31 cellular contexts compared by ENCODE assay signal in the genomic region with DNA sequence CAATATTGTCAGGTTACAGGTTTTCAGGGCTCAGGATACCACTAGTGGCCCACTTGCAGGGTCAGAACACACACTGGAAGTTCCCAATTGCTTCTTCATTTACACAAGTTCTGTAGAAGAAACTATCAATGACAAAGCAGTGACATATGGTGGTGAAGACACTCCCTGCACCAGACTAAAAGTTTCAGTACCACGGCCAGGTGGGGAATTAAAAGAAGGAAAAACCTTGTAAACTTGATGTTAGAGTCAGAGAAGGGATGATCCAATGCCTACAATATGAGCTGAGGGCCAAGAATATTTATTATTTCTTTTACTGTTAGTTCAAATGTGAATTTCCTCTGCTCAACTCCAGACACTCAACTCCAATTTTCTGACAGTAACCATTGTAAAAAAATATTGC. TPM values are rescaled to one million over a fixed set of nuclear protein-coding genes. Genes with fewer than 3 reads are reported as not detected.
DNase-seq lines count a peak whose midpoint lies in the region; ATAC-seq and TF ChIP-seq lines count a peak whose summit lies in the region.
"Had no signal": no experiment of that assay in that cellular context is flagged by ENCODE, and none has a peak within 500 bp of the region (broad histone marks: within the 10 kb centered on the region; RNA-seq: fewer than 3 reads in every experiment).

No MANE protein-coding gene starts in this region.

- WGBS in SK-N-SH (ENCODE audit: low lambda C conversion rate): 85% methylated on average over 1 of the region's 1 CpG

- DNase-seq in SK-N-SH (no peak), left lung (no peak)
- DNase-seq: 8988T; ACHN; AML-193; BE2C; C1 segment of cervical spinal cord; Caco-2; Calu3; CD4-positive, alpha-beta memory T cell; CD4-positive, alpha-beta T cell; CD4-positive, CD25-positive, alpha-beta regulatory T cell; CD8-positive, alpha-beta memory T cell; CD8-positive, alpha-beta T cell; COR-L47; DMS 273 treated with DMSO at 0.1 percent for 48 hours; DMS153; DMS53; DMS79; DMS79 treated with DMSO at 0.1 percent for 48 hours; DND-41; EL had no signal

- H3K9me2 ChIP-seq in SK-N-SH: no peaks in the 10 kb centered on the region

- POLR2A ChIA-PET in SK-N-SH (lab: Yijun Ruan, JAX): no interaction called here
- POLR2A ChIA-PET in HEK293 (lab: Yijun Ruan, JAX): no interaction called here

- H3K4me1 ChIP-seq in SK-N-SH (ENCODE audit: control insufficient read depth in 1 of 2, insufficient read depth in 2 of 2, low read depth in 1 of 2, low read length in 1 of 2): peaks cover 0 to 3% of the 10 kb centered on the region in 2 experiments; a peak in 2 of 4 replicates
- H3K4me1 ChIP-seq in HEK293 (ENCODE audit: control insufficient read depth, insufficient read depth, low read length): no peaks in the 10 kb centered on the region
- H3K4me1 ChIP-seq in left lung: no peaks in the 10 kb centered on the region
- H3K4me1 ChIP-seq: A549, BLaER1, Caco-2 had no signal

- H4K20me1 ChIP-seq in SK-N-SH (ENCODE audit: insufficient read depth): no peaks in the 10 kb centered on the region
- H4K20me1 ChIP-seq: BLaER1; BLaER1 treated with 17β-estradiol and CSF1 and Interleukin-3, amounts not matched to agents 10 nM and 100 nM had no signal

- no peak overlapping the region for H3K4me3 ChIP-seq in SK-N-SH (ENCODE audit: low read depth in 2 of 2, low read length in 1 of 2)
- no peak overlapping the region for H3K4me3 ChIP-seq in HEK293 (ENCODE audit: low read depth, low read length)
- H3K4me3 ChIP-seq in left lung: no peak overlapping the region
- H3K4me3 ChIP-seq: A549; BLaER1; BLaER1 treated with 17β-estradiol and CSF1 and Interleukin-3, amounts not matched to agents 10 nM and 100 nM had no signal

- ATAC-seq in SK-N-SH treated with all-trans-retinoic acid at 6 μM for 48 hours: no peak
- no peak for ATAC-seq in GM21447 (IDR thresholded peaks at IDR 0.05; ENCODE audit: unreplicated experiment)
- ATAC-seq in left lung: no peak
- ATAC-seq: CD8-positive, alpha-beta T cell had no signal

- TF ChIP-seq CTCF in SK-N-SH (IDR thresholded peaks at IDR 0.05) (no peak), HEK293 (tag by site-specific recombination; IDR thresholded peaks at IDR 0.05) (no peak), left lung (IDR thresholded peaks at IDR 0.05) (no peak)

- H3K9me3 ChIP-seq in SK-N-SH (no peaks in the 10 kb centered on the region), HEK293 (ENCODE audit: control insufficient read depth, insufficient read depth, low read depth, low read length) (no peaks in the 10 kb centered on the region), left lung (no peaks in the 10 kb centered on the region)
- H3K9me3 ChIP-seq: BE2C, Caco-2 had no signal

- H3K27ac ChIP-seq in SK-N-SH (ENCODE audit: low read depth in 2 of 2, low read length in 1 of 2): no peak overlapping the region
- H3K27ac ChIP-seq in HEK293 (ENCODE audit: extremely low read depth, low read depth, low read length): no peak overlapping the region
- H3K27ac ChIP-seq in left lung: no peak overlapping the region
- H3K27ac ChIP-seq: 22Rv1; A549; BLaER1; BLaER1 treated with 17β-estradiol and CSF1 and Interleukin-3, amounts not matched to agents 10 nM and 100 nM; C4-2B had no signal

- no peak overlapping the region for H3K9ac ChIP-seq in SK-N-SH
- H3K9ac ChIP-seq: BLaER1; BLaER1 treated with 17β-estradiol and CSF1 and Interleukin-3, amounts not matched to agents 10 nM and 100 nM had no signal

- intact Hi-C loops in left lung (cut with DNase I): no loop called here

- no peaks in the 10 kb centered on the region for H3F3A ChIP-seq in SK-N-SH (replicated peaks; ENCODE audit: insufficient read depth)

- H3K4me2 ChIP-seq in SK-N-SH: no peak overlapping the region
- H3K4me2 ChIP-seq: A549; BLaER1; BLaER1 treated with 17β-estradiol and CSF1 and Interleukin-3, amounts not matched to agents 10 nM and 100 nM had no signal

- TF ChIP-seq RAD21 in SK-N-SH (IDR thresholded peaks at IDR 0.05; ENCODE audit: low read length): no peak
- no peak for TF ChIP-seq RAD21 in Ishikawa (IDR thresholded peaks at IDR 0.05; ENCODE audit: low read depth)

- H3K36me3 ChIP-seq in SK-N-SH (replicated peaks in 1 of 2; ENCODE audit: control insufficient read depth in 1 of 2, insufficient read depth in 2 of 2, low read length in 1 of 2): no peaks in the 10 kb centered on the region
- no peaks in the 10 kb centered on the region for H3K36me3 ChIP-seq in HEK293 (ENCODE audit: control insufficient read depth in 2 of 2, insufficient read depth in 1 of 2, low read length in 2 of 2)
- no peaks in the 10 kb centered on the region for H3K36me3 ChIP-seq in left lung
- H3K36me3 ChIP-seq: BE2C; BLaER1; BLaER1 treated with 17β-estradiol and CSF1 and Interleukin-3, amounts not matched to agents 10 nM and 100 nM had no signal

- no peak for TF ChIP-seq EP300 in SK-N-SH (IDR thresholded peaks at IDR 0.05; ENCODE audit: borderline replicate concordance in 1 of 2, low read depth in 1 of 2, low read length in 1 of 2)
- TF ChIP-seq EP300 in Ishikawa (IDR thresholded peaks at IDR 0.05; ENCODE audit: borderline replicate concordance): no peak

- H3K79me2 ChIP-seq in SK-N-SH (ENCODE audit: insufficient read depth): no peaks in the 10 kb centered on the region

- H3K27me3 ChIP-seq in SK-N-SH (ENCODE audit: insufficient read depth): no peaks in the 10 kb centered on the region
- no peaks in the 10 kb centered on the region for H3K27me3 ChIP-seq in left lung
- H3K27me3 ChIP-seq: BE2C; BLaER1; BLaER1 treated with 17β-estradiol and CSF1 and Interleukin-3, amounts not matched to agents 10 nM and 100 nM had no signal

- H2AFZ ChIP-seq in SK-N-SH (ENCODE audit: low read depth): no peak overlapping the region

- CTCF ChIA-PET in SK-N-SH (lab: Yijun Ruan, JAX): interaction anchor here (0.9 to 1.4 kb wide), 2 partner anchors 11 to 43 kb away, joined by 3 to 4 read pairs; no protein-coding TSS in a partner anchor
- CTCF ChIA-PET in HEK293 (lab: Yijun Ruan, JAX): no interaction called here

TF ChIP-seq in SK-N-SH, 30 proteins besides CTCF, POLR2A, EP300 and RAD21 (continues in another document):
- TF ChIP-seq, protein P1, sequence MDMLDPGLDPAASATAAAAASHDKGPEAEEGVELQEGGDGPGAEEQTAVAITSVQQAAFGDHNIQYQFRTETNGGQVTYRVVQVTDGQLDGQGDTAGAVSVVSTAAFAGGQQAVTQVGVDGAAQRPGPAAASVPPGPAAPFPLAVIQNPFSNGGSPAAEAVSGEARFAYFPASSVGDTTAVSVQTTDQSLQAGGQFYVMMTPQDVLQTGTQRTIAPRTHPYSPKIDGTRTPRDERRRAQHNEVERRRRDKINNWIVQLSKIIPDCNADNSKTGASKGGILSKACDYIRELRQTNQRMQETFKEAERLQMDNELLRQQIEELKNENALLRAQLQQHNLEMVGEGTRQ (IDR thresholded peaks at IDR 0.05; ENCODE audit: borderline replicate concordance, low read depth, low read length): no peak

TF ChIP-seq in SK-N-SH treated with all-trans-retinoic acid at 6 μM for 48 hours, 23 proteins besides CTCF, POLR2A, EP300 and RAD21 (continues in another document):
- no peak for TF ChIP-seq ZFP30 (CRISPR knock-in tag; IDR thresholded peaks at IDR 0.05)
- no peak for TF ChIP-seq ZNF8 (CRISPR knock-in tag; IDR thresholded peaks at IDR 0.05)

TF ChIP-seq in Ishikawa, 13 proteins besides CTCF, POLR2A, EP300 and RAD21:
- no peak for TF ChIP-seq NFIC (IDR thresholded peaks at IDR 0.05)
- TF ChIP-seq, protein P2, sequence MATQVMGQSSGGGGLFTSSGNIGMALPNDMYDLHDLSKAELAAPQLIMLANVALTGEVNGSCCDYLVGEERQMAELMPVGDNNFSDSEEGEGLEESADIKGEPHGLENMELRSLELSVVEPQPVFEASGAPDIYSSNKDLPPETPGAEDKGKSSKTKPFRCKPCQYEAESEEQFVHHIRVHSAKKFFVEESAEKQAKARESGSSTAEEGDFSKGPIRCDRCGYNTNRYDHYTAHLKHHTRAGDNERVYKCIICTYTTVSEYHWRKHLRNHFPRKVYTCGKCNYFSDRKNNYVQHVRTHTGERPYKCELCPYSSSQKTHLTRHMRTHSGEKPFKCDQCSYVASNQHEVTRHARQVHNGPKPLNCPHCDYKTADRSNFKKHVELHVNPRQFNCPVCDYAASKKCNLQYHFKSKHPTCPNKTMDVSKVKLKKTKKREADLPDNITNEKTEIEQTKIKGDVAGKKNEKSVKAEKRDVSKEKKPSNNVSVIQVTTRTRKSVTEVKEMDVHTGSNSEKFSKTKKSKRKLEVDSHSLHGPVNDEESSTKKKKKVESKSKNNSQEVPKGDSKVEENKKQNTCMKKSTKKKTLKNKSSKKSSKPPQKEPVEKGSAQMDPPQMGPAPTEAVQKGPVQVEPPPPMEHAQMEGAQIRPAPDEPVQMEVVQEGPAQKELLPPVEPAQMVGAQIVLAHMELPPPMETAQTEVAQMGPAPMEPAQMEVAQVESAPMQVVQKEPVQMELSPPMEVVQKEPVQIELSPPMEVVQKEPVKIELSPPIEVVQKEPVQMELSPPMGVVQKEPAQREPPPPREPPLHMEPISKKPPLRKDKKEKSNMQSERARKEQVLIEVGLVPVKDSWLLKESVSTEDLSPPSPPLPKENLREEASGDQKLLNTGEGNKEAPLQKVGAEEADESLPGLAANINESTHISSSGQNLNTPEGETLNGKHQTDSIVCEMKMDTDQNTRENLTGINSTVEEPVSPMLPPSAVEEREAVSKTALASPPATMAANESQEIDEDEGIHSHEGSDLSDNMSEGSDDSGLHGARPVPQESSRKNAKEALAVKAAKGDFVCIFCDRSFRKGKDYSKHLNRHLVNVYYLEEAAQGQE (IDR thresholded peaks at IDR 0.05; ENCODE audit: low read depth): peak; percentile 50; the same call in 1 of the 2 replicates

RNA-seq across cellular contexts. Expression of a gene that starts 31.8 kb away (rescaled TPM):
- polyA plus RNA-seq in SK-N-SH (2012; rRNA removed): 12.7 and 18.6 TPM in 2 replicates
- polyA plus RNA-seq in SK-N-SH (2012; cell fraction: cytosol; rRNA removed): 7.7 and 8.4 TPM in 2 replicates
- polyA plus RNA-seq in SK-N-SH (2012; cell fraction: nucleus; rRNA removed): 14.7 and 29.8 TPM in 2 replicates
- 10 to 100 TPM; 39.3 to 56.9 TPM for total RNA-seq in left lung
